Comparison of ENCODE assay signal across 1 cellular context in genomic region chr19:41136636-41137035, GRCh38.
TF ChIP-seq lines count a peak whose summit lies in the region.

No MANE protein-coding gene starts in this region.

TF ChIP-seq in GM23338, 12 proteins besides CTCF, POLR2A, EP300 and RAD21 (continued from another document):
- no peak for TF ChIP-seq ZNF462 (CRISPR knock-in tag; IDR thresholded peaks at IDR 0.05)
- TF ChIP-seq JUNB (IDR thresholded peaks at IDR 0.05; ENCODE audit: unreplicated experiment), result no peak
- TF ChIP-seq REST (IDR thresholded peaks at IDR 0.05; ENCODE audit: unreplicated experiment), result no peak
- no peak for TF ChIP-seq POLR2AphosphoS5 (IDR thresholded peaks at IDR 0.05; ENCODE audit: low read depth)
- no peak for TF ChIP-seq EZH2 (IDR thresholded peaks at IDR 0.05; ENCODE audit: low read depth, unreplicated experiment)
- TF ChIP-seq ZNF114 (CRISPR knock-in tag; IDR thresholded peaks at IDR 0.05), result no peak
- no peak for TF ChIP-seq EZH2phosphoT487 (IDR thresholded peaks at IDR 0.05; ENCODE audit: unreplicated experiment)
- no peak for TF ChIP-seq ZNF331 (CRISPR knock-in tag; IDR thresholded peaks at IDR 0.05; ENCODE audit: low read depth)
- TF ChIP-seq ETS1 (IDR thresholded peaks at IDR 0.05), result no peak
- no peak for TF ChIP-seq STAT1 (IDR thresholded peaks at IDR 0.05; ENCODE audit: unreplicated experiment)
